In genomic region chr17:76726766-76727718, GRCh38 we compare ENCODE assay signal across 8 cellular contexts. TPM values are rescaled to one million over a fixed set of nuclear protein-coding genes. Genes with fewer than 3 reads are reported as not detected.
DNase-seq lines count a peak whose midpoint lies in the region; ATAC-seq and TF ChIP-seq lines count a peak whose summit lies in the region.

METTL23 (plus strand) TSS chr17:76726839; CDS start chr17:76729711, 2,872 bp downstream.

- intact Hi-C loops in stomach (cut with DNase I; ENCODE audit: low total_unique reads): no loop called here

- H3K4me3 Mint-ChIP-seq in naive B cell: peak within 1 kb of the TSS; percentile 91 to 99 (median 98)

- H3K4me3 ChIP-seq in BE2C (ENCODE audit: low read depth, low read length): peak within 1 kb of the TSS; percentile 85
- H3K4me3 ChIP-seq in esophagus (ENCODE audit: low read depth in 1 of 2, low read length in 2 of 2): peak within 1 kb of the TSS; percentile 73 to 87
- peak within 1 kb of the TSS; percentile 85 to 97 (median 90) for H3K4me3 ChIP-seq in stomach

- no peaks in the 10 kb centered on the region for H3K9me3 ChIP-seq in BE2C
- no peaks in the 10 kb centered on the region for H3K9me3 ChIP-seq in esophagus (ENCODE audit: control insufficient read depth in 2 of 2, insufficient read depth in 1 of 2, low read depth in 1 of 2, low read length in 1 of 2)
- H3K9me3 ChIP-seq in stomach: no peaks in the 10 kb centered on the region

- in situ Hi-C loops in GM18951 (cut with MboI; ENCODE audit: low sequenced_read_pairs, unreplicated experiment): no loop called here

- 1% methylated on average over 70 to 72 of the region's 72 CpGs for WGBS in esophagus, 2 donors
- 1% methylated on average over 34 to 72 of the region's 72 CpGs for WGBS in stomach, 5 donors

- H3K36me3 ChIP-seq in BE2C (peaks cover 48% of the 10 kb centered on the region), esophagus (ENCODE audit: control insufficient read depth in 2 of 2, insufficient read depth in 2 of 2, low read length in 1 of 2) (peaks cover 0 to 3% of the 10 kb centered on the region in 2 donors), stomach (peaks cover 39 to 58% (median 51%) of the 10 kb centered on the region in 4 donors)

- H3K4me1 ChIP-seq in BE2C (no peaks in the 10 kb centered on the region; the same call in none of the 2 replicates), esophagus (ENCODE audit: control insufficient read depth in 2 of 2, insufficient read depth in 2 of 2, low read length in 1 of 2) (peaks cover 0 to 2% of the 10 kb centered on the region in 2 donors), stomach (peaks cover 38 to 80% (median 72%) of the 10 kb centered on the region in 4 donors)

- no peaks in the 10 kb centered on the region for H3K27me3 Mint-ChIP-seq in naive B cell

- H3K27ac Mint-ChIP-seq in naive B cell: peak within 1 kb of the TSS; percentile 99 to 100 (median 100)

- no peak for TF ChIP-seq EP300 in stomach (IDR thresholded peaks at IDR 0.05)

- ATAC-seq in HG03196 (IDR thresholded peaks at IDR 0.05; ENCODE audit: unreplicated experiment) (peak; percentile 50), naive B cell (ENCODE audit: low read depth in 2 of 2) (peak; percentile 74 to 75)

- peak within 1 kb of the TSS; percentile 100 for H3K27ac ChIP-seq in esophagus (ENCODE audit: low read depth in 2 of 2, low read length in 1 of 2)
- peak within 1 kb of the TSS; percentile 98 to 100 (median 100) for H3K27ac ChIP-seq in stomach

- peaks cover 15 to 75% (median 34%) of the 10 kb centered on the region in 3 donors for H3K4me1 Mint-ChIP-seq in naive B cell

- peaks cover 1 to 2% of the 10 kb centered on the region in 2 donors for H3K36me3 Mint-ChIP-seq in naive B cell

- no peaks in the 10 kb centered on the region for H3K9me3 Mint-ChIP-seq in naive B cell

- peak; percentile 87 for TF ChIP-seq POLR2A in GM18951 (IDR thresholded peaks at IDR 0.05; ENCODE audit: extremely low read depth, insufficient read depth, insufficient read length)
- no peak for TF ChIP-seq POLR2A in stomach (IDR thresholded peaks at IDR 0.05)

- DNase-seq in BE2C (peak; percentile 84), NOMO-1 (lab: John Stamatoyannopoulos, UW; ENCODE audit: unreplicated experiment in 2 of 2) (peak; percentile 57 to 59), activated T-cell treated with anti-CD3 and anti-CD28 coated beads for 4 hours (peak; percentile 58), naive B cell (peak; percentile 92), stomach (peak; percentile 88)

- TF ChIP-seq CTCF in BE2C (IDR thresholded peaks at IDR 0.05; ENCODE audit: low read depth, low read length) (peak; percentile 68), stomach (IDR thresholded peaks at IDR 0.05) (peak in 5 of 7 experiments; percentile 54 to 72 (median 66))

- H3K27me3 ChIP-seq in BE2C (no peaks in the 10 kb centered on the region), esophagus (ENCODE audit: control insufficient read depth in 1 of 2, insufficient read depth in 2 of 2, low read length in 2 of 2) (no peaks in the 10 kb centered on the region), stomach (no peaks in the 10 kb centered on the region)

RNA-seq across cellular contexts. Expression of gene METTL23, which starts in this region (rescaled TPM):
- polyA plus RNA-seq in BE2C (2012; ENCODE audit: insufficient read depth, insufficient read length, low read depth): 18.0 TPM
- polyA plus RNA-seq in esophagus: 10 to 100 TPM; 22.9 to 24.0 TPM
- 100 to 1,000 TPM; 119 to 177 (median 143) TPM for polyA plus RNA-seq in naive B cell (ENCODE audit: low read depth in 6 of 6)
- 10 to 100 TPM in 4 of 5 donors, 1 to 10 TPM in 1; 1.2 to 72.1 (median 15.5) TPM for total RNA-seq in stomach
- polyA plus RNA-seq in stomach: 10 to 100 TPM; 35.4 to 42.0 (median 35.6) TPM

Comparison
In these comparisons a context has a peak if more than half of its experiments do, and no peak if none do; other contexts are left out.
1. Peak in every context shown above with its lines: DNase-seq, ATAC-seq, H3K4me3 ChIP-seq and H3K27ac ChIP-seq.